Comparison of ENCODE assay signal across 1 cellular context in genomic region chr3:52056521-52056967, GRCh38.
A peak's percentile ranks its signal among the peaks of the same experiment; 100 is the strongest.
TF ChIP-seq lines count a peak whose summit lies in the region.

A gene with protein sequence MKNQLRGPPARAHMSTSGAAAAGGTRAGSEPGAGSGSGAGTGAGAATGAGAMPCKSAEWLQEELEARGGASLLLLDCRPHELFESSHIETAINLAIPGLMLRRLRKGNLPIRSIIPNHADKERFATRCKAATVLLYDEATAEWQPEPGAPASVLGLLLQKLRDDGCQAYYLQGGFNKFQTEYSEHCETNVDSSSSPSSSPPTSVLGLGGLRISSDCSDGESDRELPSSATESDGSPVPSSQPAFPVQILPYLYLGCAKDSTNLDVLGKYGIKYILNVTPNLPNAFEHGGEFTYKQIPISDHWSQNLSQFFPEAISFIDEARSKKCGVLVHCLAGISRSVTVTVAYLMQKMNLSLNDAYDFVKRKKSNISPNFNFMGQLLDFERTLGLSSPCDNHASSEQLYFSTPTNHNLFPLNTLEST (minus strand): TSS chr3:52056571. CDS start chr3:52056366, 205 bp downstream.

TF ChIP-seq in HepG2, 621 proteins besides CTCF, POLR2A, EP300 and RAD21 (continued from another document):
- no peak; the same call in 1 of the 2 replicates for TF ChIP-seq ZNF160 (CRISPR knock-in tag; IDR thresholded peaks at IDR 0.05)
- TF ChIP-seq BCLAF1 (IDR thresholded peaks at IDR 0.05) = no peak
- TF ChIP-seq SRSF1 (optimal IDR thresholded peaks at IDR 0.05; ENCODE audit: low read depth, low read length) = peak; percentile 54
- TF ChIP-seq CENPT (CRISPR knock-in tag; IDR thresholded peaks at IDR 0.05; ENCODE audit: low read depth) = no peak
- TF ChIP-seq NCOA2 (CRISPR knock-in tag; IDR thresholded peaks at IDR 0.05) = no peak
- TF ChIP-seq ZNF496 (CRISPR knock-in tag; IDR thresholded peaks at IDR 0.05; ENCODE audit: insufficient replicate concordance) = no peak
- no peak for TF ChIP-seq HOXA7 (CRISPR knock-in tag; IDR thresholded peaks at IDR 0.05)
- no peak for TF ChIP-seq POLR2G (IDR thresholded peaks at IDR 0.05; ENCODE audit: low read depth, low read length)
- TF ChIP-seq RCOR2 (CRISPR knock-in tag; IDR thresholded peaks at IDR 0.05) = no peak
- TF ChIP-seq NR2C2 (CRISPR knock-in tag; IDR thresholded peaks at IDR 0.05; ENCODE audit: borderline replicate concordance) = no peak
- TF ChIP-seq NRL (CRISPR knock-in tag; IDR thresholded peaks at IDR 0.05; ENCODE audit: borderline replicate concordance) = no peak
- TF ChIP-seq GATA4 (IDR thresholded peaks at IDR 0.05; ENCODE audit: borderline replicate concordance, low read depth) = no peak
- no peak for TF ChIP-seq ZNF180 (CRISPR knock-in tag; IDR thresholded peaks at IDR 0.05; ENCODE audit: borderline replicate concordance, low read depth)
- TF ChIP-seq HNF1B (CRISPR knock-in tag; IDR thresholded peaks at IDR 0.05) = no peak
- TF ChIP-seq CHD2 (IDR thresholded peaks at IDR 0.05; ENCODE audit: low read depth, low read length) = no peak
- no peak for TF ChIP-seq TGIF2 (CRISPR knock-in tag; IDR thresholded peaks at IDR 0.05)
- TF ChIP-seq ZNF614 (CRISPR knock-in tag; IDR thresholded peaks at IDR 0.05; ENCODE audit: borderline replicate concordance) = 0 out of 2 replicates have a peak, but pooled peaks have one; percentile 4
- no peak for TF ChIP-seq ZSCAN21 (CRISPR knock-in tag; IDR thresholded peaks at IDR 0.05; ENCODE audit: borderline replicate concordance)
- TF ChIP-seq, protein P1, sequence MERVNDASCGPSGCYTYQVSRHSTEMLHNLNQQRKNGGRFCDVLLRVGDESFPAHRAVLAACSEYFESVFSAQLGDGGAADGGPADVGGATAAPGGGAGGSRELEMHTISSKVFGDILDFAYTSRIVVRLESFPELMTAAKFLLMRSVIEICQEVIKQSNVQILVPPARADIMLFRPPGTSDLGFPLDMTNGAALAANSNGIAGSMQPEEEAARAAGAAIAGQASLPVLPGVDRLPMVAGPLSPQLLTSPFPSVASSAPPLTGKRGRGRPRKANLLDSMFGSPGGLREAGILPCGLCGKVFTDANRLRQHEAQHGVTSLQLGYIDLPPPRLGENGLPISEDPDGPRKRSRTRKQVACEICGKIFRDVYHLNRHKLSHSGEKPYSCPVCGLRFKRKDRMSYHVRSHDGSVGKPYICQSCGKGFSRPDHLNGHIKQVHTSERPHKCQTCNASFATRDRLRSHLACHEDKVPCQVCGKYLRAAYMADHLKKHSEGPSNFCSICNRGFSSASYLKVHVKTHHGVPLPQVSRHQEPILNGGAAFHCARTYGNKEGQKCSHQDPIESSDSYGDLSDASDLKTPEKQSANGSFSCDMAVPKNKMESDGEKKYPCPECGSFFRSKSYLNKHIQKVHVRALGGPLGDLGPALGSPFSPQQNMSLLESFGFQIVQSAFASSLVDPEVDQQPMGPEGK (CRISPR knock-in tag; IDR thresholded peaks at IDR 0.05) = peak; percentile 67
- TF ChIP-seq, protein P2, sequence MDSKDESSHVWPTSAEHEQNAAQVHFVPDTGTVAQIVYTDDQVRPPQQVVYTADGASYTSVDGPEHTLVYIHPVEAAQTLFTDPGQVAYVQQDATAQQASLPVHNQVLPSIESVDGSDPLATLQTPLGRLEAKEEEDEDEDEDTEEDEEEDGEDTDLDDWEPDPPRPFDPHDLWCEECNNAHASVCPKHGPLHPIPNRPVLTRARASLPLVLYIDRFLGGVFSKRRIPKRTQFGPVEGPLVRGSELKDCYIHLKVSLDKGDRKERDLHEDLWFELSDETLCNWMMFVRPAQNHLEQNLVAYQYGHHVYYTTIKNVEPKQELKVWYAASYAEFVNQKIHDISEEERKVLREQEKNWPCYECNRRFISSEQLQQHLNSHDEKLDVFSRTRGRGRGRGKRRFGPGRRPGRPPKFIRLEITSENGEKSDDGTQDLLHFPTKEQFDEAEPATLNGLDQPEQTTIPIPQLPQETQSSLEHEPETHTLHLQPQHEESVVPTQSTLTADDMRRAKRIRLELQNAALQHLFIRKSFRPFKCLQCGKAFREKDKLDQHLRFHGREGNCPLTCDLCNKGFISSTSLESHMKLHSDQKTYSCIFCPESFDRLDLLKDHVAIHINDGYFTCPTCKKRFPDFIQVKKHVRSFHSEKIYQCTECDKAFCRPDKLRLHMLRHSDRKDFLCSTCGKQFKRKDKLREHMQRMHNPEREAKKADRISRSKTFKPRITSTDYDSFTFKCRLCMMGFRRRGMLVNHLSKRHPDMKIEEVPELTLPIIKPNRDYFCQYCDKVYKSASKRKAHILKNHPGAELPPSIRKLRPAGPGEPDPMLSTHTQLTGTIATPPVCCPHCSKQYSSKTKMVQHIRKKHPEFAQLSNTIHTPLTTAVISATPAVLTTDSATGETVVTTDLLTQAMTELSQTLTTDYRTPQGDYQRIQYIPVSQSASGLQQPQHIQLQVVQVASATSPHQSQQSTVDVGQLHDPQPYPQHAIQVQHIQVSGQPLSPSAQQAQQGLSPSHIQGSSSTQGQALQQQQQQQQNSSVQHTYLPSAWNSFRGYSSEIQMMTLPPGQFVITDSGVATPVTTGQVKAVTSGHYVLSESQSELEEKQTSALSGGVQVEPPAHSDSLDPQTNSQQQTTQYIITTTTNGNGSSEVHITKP (CRISPR knock-in tag; IDR thresholded peaks at IDR 0.05; ENCODE audit: low read depth) = no peak
- peak; percentile 39 for TF ChIP-seq ARNT2 (CRISPR knock-in tag; IDR thresholded peaks at IDR 0.05; ENCODE audit: low read depth)
- TF ChIP-seq E2F1 (CRISPR knock-in tag; IDR thresholded peaks at IDR 0.05) = no peak
- no peak for TF ChIP-seq ZSCAN12 (CRISPR knock-in tag; IDR thresholded peaks at IDR 0.05)
- TF ChIP-seq MAF1 (CRISPR knock-in tag; IDR thresholded peaks at IDR 0.05; ENCODE audit: borderline replicate concordance) = no peak
- TF ChIP-seq TBX3 (IDR thresholded peaks at IDR 0.05; ENCODE audit: borderline replicate concordance) = no peak
- no peak for TF ChIP-seq ELF3 (CRISPR knock-in tag; IDR thresholded peaks at IDR 0.05)
- TF ChIP-seq ZNF598 (CRISPR knock-in tag; IDR thresholded peaks at IDR 0.05; ENCODE audit: borderline replicate concordance) = no peak
- TF ChIP-seq MEF2D (CRISPR knock-in tag; IDR thresholded peaks at IDR 0.05) = no peak
- 0 out of 2 replicates have a peak, but pooled peaks have one; percentile 25 for TF ChIP-seq KLF13 (CRISPR knock-in tag; IDR thresholded peaks at IDR 0.05)
- no peak for TF ChIP-seq NKX3-1 (CRISPR knock-in tag; IDR thresholded peaks at IDR 0.05)
- no peak for TF ChIP-seq ZHX1 (CRISPR knock-in tag; IDR thresholded peaks at IDR 0.05; ENCODE audit: low read depth)
- no peak for TF ChIP-seq TP53 (CRISPR knock-in tag; conservative IDR thresholded peaks at IDR 0.05)
- TF ChIP-seq SNAI1 (CRISPR knock-in tag; IDR thresholded peaks at IDR 0.05; ENCODE audit: borderline replicate concordance) = no peak
- no peak for TF ChIP-seq NFE2L2 (IDR thresholded peaks at IDR 0.05; ENCODE audit: low read length)
- TF ChIP-seq EED (CRISPR knock-in tag; IDR thresholded peaks at IDR 0.05) = 0 out of 2 replicates have a peak, but pooled peaks have one; percentile 48
- TF ChIP-seq ZFP36 (IDR thresholded peaks at IDR 0.05; ENCODE audit: borderline replicate concordance, low read depth, low read length, partially characterized antibody) = no peak
- no peak for TF ChIP-seq ZNF264 (CRISPR knock-in tag; IDR thresholded peaks at IDR 0.05)
- 0 out of 2 replicates have a peak, but pooled peaks have one; percentile 38 for TF ChIP-seq SAFB2 (CRISPR knock-in tag; IDR thresholded peaks at IDR 0.05; ENCODE audit: borderline replicate concordance, low read depth)
- TF ChIP-seq CBX2 (IDR thresholded peaks at IDR 0.05; ENCODE audit: low read depth, low read length) = no peak
- no peak for TF ChIP-seq CBX2 (CRISPR knock-in tag; IDR thresholded peaks at IDR 0.05; ENCODE audit: low read depth)
- no peak for TF ChIP-seq KLF12 (CRISPR knock-in tag; IDR thresholded peaks at IDR 0.05; ENCODE audit: borderline replicate concordance)
- no peak for TF ChIP-seq ZNF136 (CRISPR knock-in tag; IDR thresholded peaks at IDR 0.05; ENCODE audit: low read depth)
- no peak for TF ChIP-seq TOE1 (CRISPR knock-in tag; IDR thresholded peaks at IDR 0.05)
- TF ChIP-seq BHLHE40 (IDR thresholded peaks at IDR 0.05; ENCODE audit: low read length) = no peak
- 0 out of 2 replicates have a peak, but pooled peaks have one; percentile 62 for TF ChIP-seq ZNF839 (CRISPR knock-in tag; IDR thresholded peaks at IDR 0.05; ENCODE audit: borderline replicate concordance)
- TF ChIP-seq ZNF274 (CRISPR knock-in tag; IDR thresholded peaks at IDR 0.05) = peak; percentile 13; the same call in 1 of the 2 replicates
- TF ChIP-seq SMAD1 (CRISPR knock-in tag; IDR thresholded peaks at IDR 0.05; ENCODE audit: borderline replicate concordance, low read depth) = peak; percentile 45; the same call in 1 of the 2 replicates
- 0 out of 2 replicates have a peak, but pooled peaks have one; percentile 9 for TF ChIP-seq ZNF792 (CRISPR knock-in tag; IDR thresholded peaks at IDR 0.05)
- 0 out of 2 replicates have a peak, but pooled peaks have one; percentile 20 for TF ChIP-seq ZNF563 (CRISPR knock-in tag; IDR thresholded peaks at IDR 0.05)
- TF ChIP-seq MED13 (CRISPR knock-in tag; IDR thresholded peaks at IDR 0.05) = no peak
